10 cellular contexts compared by ENCODE assay signal in the genomic region with DNA sequence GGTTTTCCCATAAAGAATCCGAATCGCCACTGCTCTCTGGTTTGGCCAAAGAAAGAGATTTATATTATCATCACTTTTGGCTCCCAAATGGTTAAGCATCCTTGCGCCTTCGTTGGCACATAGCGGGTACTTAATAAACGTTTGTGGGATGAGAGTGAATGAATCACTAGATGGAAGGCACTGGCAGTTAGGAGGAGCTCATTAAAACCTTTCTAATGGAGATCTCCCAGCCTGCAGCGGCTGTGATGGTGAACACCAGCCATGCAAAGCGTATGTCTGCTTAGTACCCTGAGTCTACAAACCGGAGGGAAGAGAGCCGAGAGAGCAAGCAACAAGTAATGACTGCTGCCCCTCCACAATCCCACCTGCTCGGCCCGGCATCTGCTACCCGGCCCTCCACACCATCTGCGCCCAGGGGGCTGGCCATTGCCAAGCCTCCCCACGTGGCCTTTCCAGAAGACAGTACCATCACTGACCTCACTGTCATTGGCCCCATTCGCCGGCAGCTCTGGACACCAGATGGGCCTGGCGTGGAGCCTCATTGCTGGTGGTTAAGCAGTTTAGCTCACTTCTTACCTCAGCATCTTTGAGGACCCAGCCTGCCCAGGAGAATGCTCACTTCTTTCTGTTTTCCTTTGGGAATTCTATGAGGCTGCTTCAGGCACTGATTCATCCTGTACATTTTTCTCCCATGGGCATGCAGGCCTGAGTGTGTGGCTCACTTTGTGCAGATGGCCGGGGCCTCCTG. TPM values are rescaled to one million over a fixed set of nuclear protein-coding genes. Genes with fewer than 3 reads are reported as not detected.
A peak's percentile ranks its signal among the peaks of the same experiment; 100 is the strongest.
DNase-seq lines count a peak whose midpoint lies in the region; TF ChIP-seq lines count a peak whose summit lies in the region.
"Had no signal": no experiment of that assay in that cellular context is flagged by ENCODE, and none has a peak within 500 bp of the region (broad histone marks: within the 10 kb centered on the region; RNA-seq: fewer than 3 reads in every experiment).

No MANE protein-coding gene starts in this region.

- H2AFZ ChIP-seq in PC-9, result peak overlapping the region; percentile 35
- H2AFZ ChIP-seq: hepatocyte had no signal

- TF ChIP-seq CTCF in PC-9 (conservative IDR thresholded peaks at IDR 0.05) (no peak), fibroblast of mammary gland (conservative IDR thresholded peaks at IDR 0.05; ENCODE audit: control insufficient read depth, insufficient read depth, low read depth, low read length) (no peak)

- POLR2A ChIA-PET in PC-9 (lab: Charles Lee; ENCODE audit: unreplicated experiment), result interaction anchor here (0.7 kb wide), 1 partner anchor 75 kb away, joined by 3 read pairs; no protein-coding TSS in a partner anchor

- peaks cover 7% of the 10 kb centered on the region; the same call in 1 of the 2 replicates for H3F3A ChIP-seq in PC-9 (ENCODE audit: insufficient read depth, low read depth)

- BruUV-seq in PC-9 (replicated peaks; lab: Mats Ljungman, UMichigan), result no TSS peak

- CTCF ChIA-PET in PC-9 (lab: Charles Lee), result no interaction called here

- DNase-seq in GM04504 (ENCODE audit: low read depth), result peak; percentile 99
- DNase-seq in PC-9, result no peak
- DNase-seq in fibroblast of mammary gland (ENCODE audit: low read depth), result peak; percentile 100
- DNase-seq in skeletal muscle cell (ENCODE audit: low read depth), result peak; percentile 92
- no peak for DNase-seq in activated gamma-delta T cell treated with Interleukin-2 at 50 U/mL for 16 hours
- DNase-seq in OCI-M2 (lab: John Stamatoyannopoulos, UW; ENCODE audit: unreplicated experiment), result no peak
- DNase-seq in SW480 (ENCODE audit: low spot score), result no peak
- DNase-seq in NCI-H146 treated with DMSO at 0.1 percent for 48 hours (lab: John Stamatoyannopoulos, UW; ENCODE audit: unreplicated experiment), result no peak
- DNase-seq: ovary had no signal

- peaks cover 37% of the 10 kb centered on the region for H3K4me1 ChIP-seq in PC-9 (replicated peaks; ENCODE audit: insufficient read depth)

- no peaks in the 10 kb centered on the region for H3K27me3 ChIP-seq in PC-9 (ENCODE audit: insufficient read depth, low read depth)
- H3K27me3 ChIP-seq: hepatocyte, ovary had no signal

- no peaks in the 10 kb centered on the region for H3K9me2 ChIP-seq in PC-9 (ENCODE audit: insufficient read depth)

- intact Hi-C loops in PC-9 (cut with micrococcal nuclease; ENCODE audit: unreplicated experiment), result no loop called here

- H3K9me3 ChIP-seq in PC-9 (ENCODE audit: insufficient read depth, low read depth), result no peaks in the 10 kb centered on the region
- H3K9me3 ChIP-seq: ovary had no signal

- H3K4me3 ChIP-seq in PC-9 (no peak overlapping the region), fibroblast of mammary gland (ENCODE audit: control insufficient read depth, low read depth, low read length) (no peak overlapping the region), skeletal muscle cell (ENCODE audit: low read depth, low read length) (no peak overlapping the region)
- H3K4me3 ChIP-seq: hepatocyte, ovary had no signal

- H3K27ac ChIP-seq in PC-9, result peak overlapping the region; percentile 39
- H3K27ac ChIP-seq: hepatocyte, ovary had no signal

- H4K20me1 ChIP-seq in PC-9 (ENCODE audit: insufficient read depth), result no peaks in the 10 kb centered on the region

- H3K79me2 ChIP-seq in PC-9 (ENCODE audit: low read depth), result no peaks in the 10 kb centered on the region
- H3K79me2 ChIP-seq: hepatocyte had no signal

- no peaks in the 10 kb centered on the region for H3K36me3 ChIP-seq in PC-9 (ENCODE audit: low read depth)
- H3K36me3 ChIP-seq: ovary had no signal

- peak overlapping the region; percentile 14; the same call in 1 of the 2 replicates for H3K4me2 ChIP-seq in PC-9
- H3K4me2 ChIP-seq: hepatocyte had no signal

RNA-seq across cellular contexts. Expression of a gene that starts 39.3 kb away (rescaled TPM):
- total RNA-seq in PC-9 (2021), result 32.1 and 37.4 TPM in 2 replicates

Comparison
In these comparisons a context has a peak if more than half of its experiments do, and no peak if none do; other contexts are left out.
1. DNase-seq: peak in GM04504 (single experiment), fibroblast of mammary gland (single experiment) and skeletal muscle cell (single experiment); none in PC-9 (0 of 2), activated gamma-delta T cell treated with Interleukin-2 at 50 U/mL for 16 hours (single experiment), OCI-M2 (single experiment), SW480 (single experiment) and NCI-H146 treated with DMSO at 0.1 percent for 48 hours (single experiment).